In the genomic region with DNA sequence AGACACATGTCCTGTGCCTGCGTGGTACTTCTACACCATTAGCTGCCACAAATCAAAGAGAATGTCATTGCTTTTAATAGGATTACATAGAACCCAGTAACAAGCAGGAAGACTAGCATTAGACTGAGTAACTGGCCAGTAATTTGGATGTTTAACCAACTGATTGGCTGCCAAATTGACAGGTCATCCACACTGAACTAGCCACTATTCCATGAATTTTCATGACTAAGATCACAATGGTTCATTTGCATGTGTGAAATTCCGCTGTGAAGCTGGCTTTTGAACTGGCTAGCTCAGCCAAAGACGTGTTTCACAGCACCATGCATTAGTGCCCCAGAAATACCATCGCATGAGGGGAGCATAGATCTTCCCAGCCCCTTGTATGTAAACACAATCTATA, we compare ENCODE assay signal across 1 cellular context.
TF ChIP-seq lines count a peak whose summit lies in the region.

No MANE protein-coding gene starts in this region.

TF ChIP-seq in IMR-90, 13 proteins besides CTCF, POLR2A, EP300 and RAD21:
- TF ChIP-seq RFX5 (IDR thresholded peaks at IDR 0.05; ENCODE audit: low read depth, low read length) (no peak), MAFK (IDR thresholded peaks at IDR 0.05; ENCODE audit: low read depth, low read length) (no peak), RCOR1 (IDR thresholded peaks at IDR 0.05; ENCODE audit: insufficient replicate concordance, low read length) (no peak), MXI1 (IDR thresholded peaks at IDR 0.05; ENCODE audit: borderline replicate concordance, low read depth, low read length) (no peak), NFE2L2 (IDR thresholded peaks at IDR 0.05; ENCODE audit: low read depth, low read length) (no peak), CHD1 (IDR thresholded peaks at IDR 0.05; ENCODE audit: low read depth, low read length) (no peak), MAZ (IDR thresholded peaks at IDR 0.05; ENCODE audit: borderline replicate concordance, low read depth, low read length) (no peak), SMC3 (IDR thresholded peaks at IDR 0.05; ENCODE audit: low read depth, low read length) (no peak), CEBPB (IDR thresholded peaks at IDR 0.05; ENCODE audit: low read depth, low read length) (no peak), FOS (IDR thresholded peaks at IDR 0.05; ENCODE audit: low read depth, low read length) (no peak), BHLHE40 (IDR thresholded peaks at IDR 0.05; ENCODE audit: low read depth, low read length) (no peak)
- TF ChIP-seq, protein P1, sequence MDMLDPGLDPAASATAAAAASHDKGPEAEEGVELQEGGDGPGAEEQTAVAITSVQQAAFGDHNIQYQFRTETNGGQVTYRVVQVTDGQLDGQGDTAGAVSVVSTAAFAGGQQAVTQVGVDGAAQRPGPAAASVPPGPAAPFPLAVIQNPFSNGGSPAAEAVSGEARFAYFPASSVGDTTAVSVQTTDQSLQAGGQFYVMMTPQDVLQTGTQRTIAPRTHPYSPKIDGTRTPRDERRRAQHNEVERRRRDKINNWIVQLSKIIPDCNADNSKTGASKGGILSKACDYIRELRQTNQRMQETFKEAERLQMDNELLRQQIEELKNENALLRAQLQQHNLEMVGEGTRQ (IDR thresholded peaks at IDR 0.05; ENCODE audit: low read depth, low read length) = no peak
- TF ChIP-seq, protein P2, sequence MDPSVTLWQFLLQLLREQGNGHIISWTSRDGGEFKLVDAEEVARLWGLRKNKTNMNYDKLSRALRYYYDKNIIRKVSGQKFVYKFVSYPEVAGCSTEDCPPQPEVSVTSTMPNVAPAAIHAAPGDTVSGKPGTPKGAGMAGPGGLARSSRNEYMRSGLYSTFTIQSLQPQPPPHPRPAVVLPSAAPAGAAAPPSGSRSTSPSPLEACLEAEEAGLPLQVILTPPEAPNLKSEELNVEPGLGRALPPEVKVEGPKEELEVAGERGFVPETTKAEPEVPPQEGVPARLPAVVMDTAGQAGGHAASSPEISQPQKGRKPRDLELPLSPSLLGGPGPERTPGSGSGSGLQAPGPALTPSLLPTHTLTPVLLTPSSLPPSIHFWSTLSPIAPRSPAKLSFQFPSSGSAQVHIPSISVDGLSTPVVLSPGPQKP (IDR thresholded peaks at IDR 0.05; ENCODE audit: borderline replicate concordance, low read depth, low read length) = no peak
